ENCODE assay signal across 19 cellular contexts in genomic region chr12:62758216-62758615, GRCh38.
DNase-seq lines count a peak whose midpoint lies in the region; ATAC-seq and TF ChIP-seq lines count a peak whose summit lies in the region.
"Had no signal": no experiment of that assay in that cellular context is flagged by ENCODE, and none has a peak within 500 bp of the region (broad histone marks: within the 10 kb centered on the region; RNA-seq: fewer than 3 reads in every experiment).

No MANE protein-coding gene starts in this region.

- no peak overlapping the region for H3K4me3 Mint-ChIP-seq in T-helper 2 cell treated with Interferon-gamma antibody and Interleukin-4, amounts not matched to agents 5 μg/mL and 100 μg/mL, for 36 hours
- no peak overlapping the region for H3K4me3 Mint-ChIP-seq in activated CD8-positive, alpha-beta T cell treated with anti-CD3 and anti-CD28 coated beads for 36 hours
- H3K4me3 Mint-ChIP-seq in CD14-positive monocyte = no peak overlapping the region
- H3K4me3 Mint-ChIP-seq: activated naive CD4-positive, alpha-beta T cell treated with anti-CD3 and anti-CD28 coated beads, Interleukin-2, amount 50 U/mL, for 24 hours; nephron progenitor cell had no signal

- peaks cover 2% of the 10 kb centered on the region for H3K4me1 Mint-ChIP-seq in T-helper 2 cell treated with Interferon-gamma antibody and Interleukin-4, amounts not matched to agents 5 μg/mL and 100 μg/mL, for 36 hours (ENCODE audit: low read depth)
- H3K4me1 Mint-ChIP-seq in activated CD8-positive, alpha-beta T cell treated with anti-CD3 and anti-CD28 coated beads for 36 hours (ENCODE audit: low read depth) = peaks cover 34% of the 10 kb centered on the region
- H3K4me1 Mint-ChIP-seq in CD14-positive monocyte = peaks cover 3% of the 10 kb centered on the region
- H3K4me1 Mint-ChIP-seq: activated naive CD4-positive, alpha-beta T cell treated with anti-CD3 and anti-CD28 coated beads, Interleukin-2, amount 50 U/mL, for 24 hours had no signal

- CTCF ChIA-PET in activated CD8-positive, alpha-beta T cell treated with anti-CD3 and anti-CD28 coated beads for 36 hours (lab: Charles Lee) = interaction anchor here (1.1 to 1.7 kb wide), 2 partner anchors 22 to 36 kb away, joined by 3 to 5 read pairs; no protein-coding TSS in a partner anchor

- H3K9me3 Mint-ChIP-seq in T-helper 2 cell treated with Interferon-gamma antibody and Interleukin-4, amounts not matched to agents 5 μg/mL and 100 μg/mL, for 36 hours = no peaks in the 10 kb centered on the region
- no peaks in the 10 kb centered on the region for H3K9me3 Mint-ChIP-seq in activated CD8-positive, alpha-beta T cell treated with anti-CD3 and anti-CD28 coated beads for 36 hours
- peaks cover 0 to 2% (median 0%) of the 10 kb centered on the region in 7 donors for H3K9me3 Mint-ChIP-seq in CD14-positive monocyte
- H3K9me3 Mint-ChIP-seq: activated naive CD4-positive, alpha-beta T cell treated with anti-CD3 and anti-CD28 coated beads, Interleukin-2, amount 50 U/mL, for 24 hours had no signal

- no peak for TF ChIP-seq CTCF in activated CD8-positive, alpha-beta T cell treated with anti-CD3 and anti-CD28 coated beads for 36 hours (IDR thresholded peaks at IDR 0.05)
- TF ChIP-seq CTCF in fibroblast of mammary gland (conservative IDR thresholded peaks at IDR 0.05; ENCODE audit: control insufficient read depth, insufficient read depth, low read depth, low read length) (no peak), CD14-positive monocyte (IDR thresholded peaks at IDR 0.05) (no peak)

- intact Hi-C loops in activated CD8-positive, alpha-beta T cell treated with anti-CD3 and anti-CD28 coated beads for 36 hours (cut with micrococcal nuclease) = no loop called here
- intact Hi-C loops in CD14-positive monocyte (cut with micrococcal nuclease) = no loop called here

- POLR2A ChIA-PET in activated CD8-positive, alpha-beta T cell treated with anti-CD3 and anti-CD28 coated beads for 36 hours (lab: Charles Lee) = no interaction called here

- H3K27ac Mint-ChIP-seq in T-helper 2 cell treated with Interferon-gamma antibody and Interleukin-4, amounts not matched to agents 5 μg/mL and 100 μg/mL, for 36 hours = no peak overlapping the region
- peak overlapping the region; percentile 33 for H3K27ac Mint-ChIP-seq in activated CD8-positive, alpha-beta T cell treated with anti-CD3 and anti-CD28 coated beads for 36 hours
- no peak overlapping the region for H3K27ac Mint-ChIP-seq in CD14-positive monocyte
- H3K27ac Mint-ChIP-seq: activated naive CD4-positive, alpha-beta T cell treated with anti-CD3 and anti-CD28 coated beads, Interleukin-2, amount 50 U/mL, for 24 hours; nephron progenitor cell had no signal

- DNase-seq in T-helper 2 cell treated with Interferon-gamma antibody and Interleukin-4, amounts not matched to agents 5 μg/mL and 100 μg/mL, for 36 hours (ENCODE audit: low spot score) = peak; percentile 7
- DNase-seq in T-helper 2 cell (no peak), fibroblast of mammary gland (ENCODE audit: low read depth) (peak; percentile 69), smooth muscle cell of the brain vasculature (ENCODE audit: low read depth, low spot score) (peak; percentile 87), T-helper 9 cell (no peak), CD14-positive monocyte (ENCODE audit: low spot score) (no peak), amygdala (lab: John Stamatoyannopoulos, UW) (no peak)
- peak; percentile 55 for DNase-seq in activated CD8-positive, alpha-beta T cell treated with anti-CD3 and anti-CD28 coated beads for 36 hours
- DNase-seq: cortex of kidney; KBM-7; NCI-H1417 treated with DMSO at 0.1 percent for 48 hours; nephron progenitor cell; right lobe of liver; SK-N-SH; stimulated activated CD4-positive, alpha-beta T cell treated with anti-CD3 and anti-CD28 coated beads, Interleukin-4, amount 100 ng/mL, for 1 hour; WERI-Rb-1 had no signal

- H3K4me3 ChIP-seq in fibroblast of mammary gland (ENCODE audit: control insufficient read depth, low read depth, low read length) = no peak overlapping the region
- H3K4me3 ChIP-seq: lung, right lobe of liver had no signal

- no peaks in the 10 kb centered on the region for H3K27me3 Mint-ChIP-seq in T-helper 2 cell treated with Interferon-gamma antibody and Interleukin-4, amounts not matched to agents 5 μg/mL and 100 μg/mL, for 36 hours (ENCODE audit: low read depth)
- H3K27me3 Mint-ChIP-seq in activated CD8-positive, alpha-beta T cell treated with anti-CD3 and anti-CD28 coated beads for 36 hours = peaks cover 9% of the 10 kb centered on the region
- H3K27me3 Mint-ChIP-seq in CD14-positive monocyte (ENCODE audit: low read depth in 3 of 3) = peaks cover 0 to 1% (median 0%) of the 10 kb centered on the region in 3 donors

- peak; percentile 95 for ATAC-seq in activated CD8-positive, alpha-beta T cell treated with anti-CD3 and anti-CD28 coated beads for 36 hours
- ATAC-seq: esophagus mucosa, right lobe of liver had no signal

- no peaks in the 10 kb centered on the region for H3K36me3 Mint-ChIP-seq in T-helper 2 cell treated with Interferon-gamma antibody and Interleukin-4, amounts not matched to agents 5 μg/mL and 100 μg/mL, for 36 hours (ENCODE audit: low read depth)
- no peaks in the 10 kb centered on the region for H3K36me3 Mint-ChIP-seq in activated CD8-positive, alpha-beta T cell treated with anti-CD3 and anti-CD28 coated beads for 36 hours (ENCODE audit: low read depth)
- H3K36me3 Mint-ChIP-seq in CD14-positive monocyte = peaks cover 3 to 11% of the 10 kb centered on the region in 2 donors
- H3K36me3 Mint-ChIP-seq: activated naive CD4-positive, alpha-beta T cell treated with anti-CD3 and anti-CD28 coated beads, Interleukin-2, amount 50 U/mL, for 24 hours had no signal

Comparison
In these comparisons a context has a peak if more than half of its experiments do, and no peak if none do; other contexts are left out.
1. DNase-seq: peak in T-helper 2 cell treated with Interferon-gamma antibody and Interleukin-4, amounts not matched to agents 5 μg/mL and 100 μg/mL, for 36 hours (single experiment), activated CD8-positive, alpha-beta T cell treated with anti-CD3 and anti-CD28 coated beads for 36 hours (single experiment), fibroblast of mammary gland (single experiment) and smooth muscle cell of the brain vasculature (single experiment); none in T-helper 2 cell (0 of 5), T-helper 9 cell (single experiment), CD14-positive monocyte (single experiment) and amygdala (0 of 56).